Comparison of ENCODE assay signal across 24 cellular contexts in genomic region chr5:62369039-62369438, GRCh38. TPM values are rescaled to one million over a fixed set of nuclear protein-coding genes. Genes with fewer than 3 reads are reported as not detected.
A peak's percentile ranks its signal among the peaks of the same experiment; 100 is the strongest.
DNase-seq lines count a peak whose midpoint lies in the region; ATAC-seq and TF ChIP-seq lines count a peak whose summit lies in the region.
"Had no signal": no experiment of that assay in that cellular context is flagged by ENCODE, and none has a peak within 500 bp of the region (broad histone marks: within the 10 kb centered on the region; RNA-seq: fewer than 3 reads in every experiment).

No MANE protein-coding gene starts in this region.

- H3K36me3 Mint-ChIP-seq in activated CD8-positive, alpha-beta memory T cell treated with anti-CD3 and anti-CD28 coated beads, Interleukin-2, amount 10 ng/mL, durations not matched to agents 7 days and 5 days: peaks cover 55% of the 10 kb centered on the region
- H3K36me3 Mint-ChIP-seq in CD8-positive, alpha-beta T cell: peaks cover 62% of the 10 kb centered on the region
- peaks cover 40% of the 10 kb centered on the region for H3K36me3 Mint-ChIP-seq in activated T-helper 1 cell treated with anti-CD3 and anti-CD28 coated beads, Interleukin-12 subunit alpha, Interleukin-12 subunit beta, Interleukin-2, Interleukin-4 antibody, amounts not matched to agents 30 ng/mL and 10 ng/mL and 1 ng/mL, durations not matched to agents 14 hours and 24 hours and 36 hours (ENCODE audit: low read depth)
- peaks cover 0 to 81% (median 23%) of the 10 kb centered on the region in 3 donors for H3K36me3 Mint-ChIP-seq in naive thymus-derived CD8-positive, alpha-beta T cell

- H3K36me3 ChIP-seq in CD8-positive, alpha-beta T cell (ENCODE audit: insufficient read depth, low read length): peaks cover 24% of the 10 kb centered on the region
- peaks cover 48% of the 10 kb centered on the region for H3K36me3 ChIP-seq in lower lobe of right lung

- DNase-seq in activated CD8-positive, alpha-beta memory T cell treated with anti-CD3 and anti-CD28 coated beads, Interleukin-2, amount 10 ng/mL, durations not matched to agents 7 days and 5 days: no peak
- no peak for DNase-seq in activated CD8-positive, alpha-beta memory T cell treated with anti-CD3 and anti-CD28 coated beads, Interleukin-2, amount 50 U/mL, for 48 hours
- DNase-seq in CD8-positive, alpha-beta T cell: no peak
- no peak for DNase-seq in activated T-helper 1 cell treated with anti-CD3 and anti-CD28 coated beads, Interleukin-12 subunit alpha, Interleukin-12 subunit beta, Interleukin-2, Interleukin-4 antibody, amounts not matched to agents 30 ng/mL and 10 ng/mL and 1 ng/mL, durations not matched to agents 14 hours and 24 hours and 36 hours (ENCODE audit: low spot score)
- DNase-seq in naive thymus-derived CD8-positive, alpha-beta T cell: no peak
- no peak for DNase-seq in lower lobe of right lung
- no peak for DNase-seq in NCI-H1092 (lab: John Stamatoyannopoulos, UW)
- no peak for DNase-seq in Right ventricle myocardium inferior (ENCODE audit: missing footprints)
- DNase-seq: activated CD4-positive, alpha-beta T cell treated with anti-CD3 and anti-CD28 coated beads for 1 hour; EL; erythroblast; mesendoderm; NCI-H146; NCI-H2107; psoas muscle; Right ventricle myocardium superior; stimulated activated CD4-positive, alpha-beta T cell treated with anti-CD3 and anti-CD28 coated beads, Interleukin-4, amount 100 ng/mL, for 1 hour; substantia nigra had no signal

- TF ChIP-seq CTCF in CD8-positive, alpha-beta T cell (IDR thresholded peaks at IDR 0.05): no peak
- TF ChIP-seq CTCF in lower lobe of right lung (IDR thresholded peaks at IDR 0.05): no peak

- no peaks in the 10 kb centered on the region for H3K27me3 ChIP-seq in CD8-positive, alpha-beta T cell (ENCODE audit: insufficient read depth, low read length)
- H3K27me3 ChIP-seq in lower lobe of right lung (ENCODE audit: low read depth): no peaks in the 10 kb centered on the region

- no peak overlapping the region for H3K4me3 ChIP-seq in CD8-positive, alpha-beta T cell (ENCODE audit: low read depth, low read length)
- no peak overlapping the region for H3K4me3 ChIP-seq in lower lobe of right lung
- H3K4me3 ChIP-seq: GM12878, K562, psoas muscle had no signal

- CTCF ChIA-PET in activated CD8-positive, alpha-beta memory T cell treated with anti-CD3 and anti-CD28 coated beads, Interleukin-2, amount 10 ng/mL, durations not matched to agents 7 days and 5 days (lab: Charles Lee): interaction anchor here (1.6 kb wide), 1 partner anchor 18 kb away, joined by 3 read pairs; no protein-coding TSS in a partner anchor
- CTCF ChIA-PET in CD8-positive, alpha-beta T cell (lab: Charles Lee): interaction anchor here (0.6 to 1.6 kb wide), 2 partner anchors 18 to 37 kb away, joined by 3 read pairs; no protein-coding TSS in a partner anchor

- H3K9me3 ChIP-seq in CD8-positive, alpha-beta T cell (ENCODE audit: low read length): no peaks in the 10 kb centered on the region
- no peaks in the 10 kb centered on the region for H3K9me3 ChIP-seq in lower lobe of right lung
- H3K9me3 ChIP-seq: psoas muscle had no signal

- no peaks in the 10 kb centered on the region for H3K27me3 Mint-ChIP-seq in activated CD8-positive, alpha-beta memory T cell treated with anti-CD3 and anti-CD28 coated beads, Interleukin-2, amount 10 ng/mL, durations not matched to agents 7 days and 5 days
- no peaks in the 10 kb centered on the region for H3K27me3 Mint-ChIP-seq in CD8-positive, alpha-beta T cell (ENCODE audit: low read depth)
- no peaks in the 10 kb centered on the region for H3K27me3 Mint-ChIP-seq in activated T-helper 1 cell treated with anti-CD3 and anti-CD28 coated beads, Interleukin-12 subunit alpha, Interleukin-12 subunit beta, Interleukin-2, Interleukin-4 antibody, amounts not matched to agents 30 ng/mL and 10 ng/mL and 1 ng/mL, durations not matched to agents 14 hours and 24 hours and 36 hours (ENCODE audit: insufficient read depth)
- H3K27me3 Mint-ChIP-seq in naive thymus-derived CD8-positive, alpha-beta T cell: no peaks in the 10 kb centered on the region
- H3K27me3 Mint-ChIP-seq: central memory CD8-positive, alpha-beta T cell; type B pancreatic cell had no signal

- H3K4me3 Mint-ChIP-seq in activated CD8-positive, alpha-beta memory T cell treated with anti-CD3 and anti-CD28 coated beads, Interleukin-2, amount 10 ng/mL, durations not matched to agents 7 days and 5 days: no peak overlapping the region
- H3K4me3 Mint-ChIP-seq in CD8-positive, alpha-beta T cell: no peak overlapping the region
- no peak overlapping the region for H3K4me3 Mint-ChIP-seq in activated T-helper 1 cell treated with anti-CD3 and anti-CD28 coated beads, Interleukin-12 subunit alpha, Interleukin-12 subunit beta, Interleukin-2, Interleukin-4 antibody, amounts not matched to agents 30 ng/mL and 10 ng/mL and 1 ng/mL, durations not matched to agents 14 hours and 24 hours and 36 hours
- no peak overlapping the region for H3K4me3 Mint-ChIP-seq in naive thymus-derived CD8-positive, alpha-beta T cell
- H3K4me3 Mint-ChIP-seq: central memory CD8-positive, alpha-beta T cell; type B pancreatic cell had no signal

- peak overlapping the region; percentile 22 for H3K27ac Mint-ChIP-seq in activated CD8-positive, alpha-beta memory T cell treated with anti-CD3 and anti-CD28 coated beads, Interleukin-2, amount 10 ng/mL, durations not matched to agents 7 days and 5 days
- peak overlapping the region; percentile 58 for H3K27ac Mint-ChIP-seq in CD8-positive, alpha-beta T cell
- H3K27ac Mint-ChIP-seq in activated T-helper 1 cell treated with anti-CD3 and anti-CD28 coated beads, Interleukin-12 subunit alpha, Interleukin-12 subunit beta, Interleukin-2, Interleukin-4 antibody, amounts not matched to agents 30 ng/mL and 10 ng/mL and 1 ng/mL, durations not matched to agents 14 hours and 24 hours and 36 hours: peak overlapping the region; percentile 44
- H3K27ac Mint-ChIP-seq in naive thymus-derived CD8-positive, alpha-beta T cell: peak overlapping the region in 8 of 10 donors; percentile 4 to 88 (median 46)
- H3K27ac Mint-ChIP-seq: type B pancreatic cell had no signal

- H3K4me1 ChIP-seq in CD8-positive, alpha-beta T cell (ENCODE audit: insufficient read depth, low read length): no peaks in the 10 kb centered on the region
- no peaks in the 10 kb centered on the region for H3K4me1 ChIP-seq in lower lobe of right lung
- H3K4me1 ChIP-seq: psoas muscle had no signal

- intact Hi-C loops in CD8-positive, alpha-beta T cell (cut with DNase I, micrococcal nuclease): loop anchor here in 1 of 2 experiments (10.0 kb wide), 1 partner anchor 336 kb away; no protein-coding TSS in a partner anchor
- intact Hi-C loops in activated T-helper 1 cell treated with anti-CD3 and anti-CD28 coated beads, Interleukin-12 subunit alpha, Interleukin-12 subunit beta, Interleukin-2, Interleukin-4 antibody, amounts not matched to agents 30 ng/mL and 10 ng/mL and 1 ng/mL, durations not matched to agents 14 hours and 24 hours and 36 hours (cut with micrococcal nuclease): no loop called here
- intact Hi-C loops in lower lobe of right lung (cut with DNase I) (no loop called here), Right ventricle myocardium inferior (cut with DNase I) (no loop called here)

- no peak overlapping the region for H3K27ac ChIP-seq in CD8-positive, alpha-beta T cell (ENCODE audit: low read depth, low read length)
- H3K27ac ChIP-seq in lower lobe of right lung: no peak overlapping the region
- H3K27ac ChIP-seq: psoas muscle had no signal

- ATAC-seq in activated CD8-positive, alpha-beta memory T cell treated with anti-CD3 and anti-CD28 coated beads, Interleukin-2, amount 10 ng/mL, durations not matched to agents 7 days and 5 days: no peak
- ATAC-seq in CD8-positive, alpha-beta T cell: no peak
- ATAC-seq in naive thymus-derived CD8-positive, alpha-beta T cell: no peak
- ATAC-seq in lower lobe of right lung (no peak), Right ventricle myocardium inferior (no peak)
- ATAC-seq: GM12878, K562, left lobe of liver, psoas muscle, SK-N-SH treated with all-trans-retinoic acid at 6 μM for 48 hours had no signal

- peaks cover 15% of the 10 kb centered on the region for H3K4me1 Mint-ChIP-seq in activated CD8-positive, alpha-beta memory T cell treated with anti-CD3 and anti-CD28 coated beads, Interleukin-2, amount 10 ng/mL, durations not matched to agents 7 days and 5 days
- H3K4me1 Mint-ChIP-seq in CD8-positive, alpha-beta T cell (ENCODE audit: low read depth): peaks cover 5% of the 10 kb centered on the region
- peaks cover 13% of the 10 kb centered on the region for H3K4me1 Mint-ChIP-seq in activated T-helper 1 cell treated with anti-CD3 and anti-CD28 coated beads, Interleukin-12 subunit alpha, Interleukin-12 subunit beta, Interleukin-2, Interleukin-4 antibody, amounts not matched to agents 30 ng/mL and 10 ng/mL and 1 ng/mL, durations not matched to agents 14 hours and 24 hours and 36 hours (ENCODE audit: low read depth)
- H3K4me1 Mint-ChIP-seq in naive thymus-derived CD8-positive, alpha-beta T cell: peaks cover 0 to 5% (median 4%) of the 10 kb centered on the region in 4 donors

- no peaks in the 10 kb centered on the region for H3K9me3 Mint-ChIP-seq in activated CD8-positive, alpha-beta memory T cell treated with anti-CD3 and anti-CD28 coated beads, Interleukin-2, amount 10 ng/mL, durations not matched to agents 7 days and 5 days (ENCODE audit: low read depth)
- no peaks in the 10 kb centered on the region for H3K9me3 Mint-ChIP-seq in CD8-positive, alpha-beta T cell
- H3K9me3 Mint-ChIP-seq in activated T-helper 1 cell treated with anti-CD3 and anti-CD28 coated beads, Interleukin-12 subunit alpha, Interleukin-12 subunit beta, Interleukin-2, Interleukin-4 antibody, amounts not matched to agents 30 ng/mL and 10 ng/mL and 1 ng/mL, durations not matched to agents 14 hours and 24 hours and 36 hours: no peaks in the 10 kb centered on the region
- peaks cover 0 to 4% (median 0%) of the 10 kb centered on the region in 9 donors for H3K9me3 Mint-ChIP-seq in naive thymus-derived CD8-positive, alpha-beta T cell
- H3K9me3 Mint-ChIP-seq: central memory CD8-positive, alpha-beta T cell; type B pancreatic cell had no signal

- POLR2A ChIA-PET in CD8-positive, alpha-beta T cell (lab: Charles Lee): no interaction called here
- POLR2A ChIA-PET in naive thymus-derived CD8-positive, alpha-beta T cell (lab: Charles Lee): interaction anchor here (2.0 kb wide), 1 partner anchor 100 kb away, joined by 5 read pairs; no protein-coding TSS in a partner anchor

RNA-seq across cellular contexts. Expression of gene DIMT1, which starts 34.7 kb away (rescaled TPM):
- 10 to 100 TPM; 31.7 to 36.0 TPM for total RNA-seq in activated CD8-positive, alpha-beta memory T cell treated with anti-CD3 and anti-CD28 coated beads, Interleukin-2, amount 10 ng/mL, durations not matched to agents 7 days and 5 days
- 10 to 100 TPM; 22.8 to 23.7 TPM for total RNA-seq in CD8-positive, alpha-beta T cell
- total RNA-seq in activated T-helper 1 cell treated with anti-CD3 and anti-CD28 coated beads, Interleukin-12 subunit alpha, Interleukin-12 subunit beta, Interleukin-2, Interleukin-4 antibody, amounts not matched to agents 30 ng/mL and 10 ng/mL and 1 ng/mL, durations not matched to agents 14 hours and 24 hours and 36 hours: 42.4 and 45.0 TPM in 2 replicates
- 10 to 100 TPM; 23.2 to 23.4 TPM for total RNA-seq in naive thymus-derived CD8-positive, alpha-beta T cell
- 10 to 100 TPM; 44.4 to 50.9 (median 46.3) TPM for polyA plus RNA-seq in naive thymus-derived CD8-positive, alpha-beta T cell
- total RNA-seq in lower lobe of right lung: 19.3 TPM
- 16.4 TPM for total RNA-seq in Right ventricle myocardium inferior

RNA-seq across cellular contexts. Expression of gene IPO11, which starts 43.5 kb away (rescaled TPM):
- 10 to 100 TPM; 36.9 to 38.0 TPM for total RNA-seq in activated CD8-positive, alpha-beta memory T cell treated with anti-CD3 and anti-CD28 coated beads, Interleukin-2, amount 10 ng/mL, durations not matched to agents 7 days and 5 days
- total RNA-seq in CD8-positive, alpha-beta T cell: 10 to 100 TPM; 17.0 to 17.2 TPM
- 52.5 and 54.2 TPM in 2 replicates for total RNA-seq in activated T-helper 1 cell treated with anti-CD3 and anti-CD28 coated beads, Interleukin-12 subunit alpha, Interleukin-12 subunit beta, Interleukin-2, Interleukin-4 antibody, amounts not matched to agents 30 ng/mL and 10 ng/mL and 1 ng/mL, durations not matched to agents 14 hours and 24 hours and 36 hours
- total RNA-seq in naive thymus-derived CD8-positive, alpha-beta T cell: 10 to 100 TPM; 22.6 to 24.1 TPM
- 10 to 100 TPM in 1 of 3 donors, 1 to 10 TPM in 2; 6.4 to 10.4 (median 6.6) TPM for polyA plus RNA-seq in naive thymus-derived CD8-positive, alpha-beta T cell
- 30.4 TPM for total RNA-seq in lower lobe of right lung
- 34.5 TPM for total RNA-seq in Right ventricle myocardium inferior
